14 cellular contexts compared by ENCODE assay signal in genomic region chr16:84581161-84581560, GRCh38.
"Had no signal": no experiment of that assay in that cellular context is flagged by ENCODE, and none has a peak within 500 bp of the region (broad histone marks: within the 10 kb centered on the region; RNA-seq: fewer than 3 reads in every experiment).

No MANE protein-coding gene starts in this region.

- H3K4me3 Mint-ChIP-seq: activated CD4-positive, alpha-beta memory T cell treated with anti-CD3 and anti-CD28 coated beads, Interleukin-2, amount 10 ng/mL, durations not matched to agents 7 days and 5 days had no signal

- ATAC-seq: activated naive CD4-positive, alpha-beta T cell treated with anti-CD3 and anti-CD28 coated beads, Interleukin-2, amount 50 U/mL, for 72 hours; esophagus mucosa; upper lobe of right lung had no signal

- H3K4me3 ChIP-seq: right atrium auricular region, SK-N-MC, smooth muscle cell, upper lobe of right lung had no signal

- H3K9me3 ChIP-seq: right atrium auricular region, upper lobe of right lung had no signal

- H3K27ac Mint-ChIP-seq: activated CD4-positive, alpha-beta memory T cell treated with anti-CD3 and anti-CD28 coated beads, Interleukin-2, amount 10 ng/mL, durations not matched to agents 7 days and 5 days had no signal

- H3K4me1 ChIP-seq: right atrium auricular region, upper lobe of right lung had no signal

- H3K9me3 Mint-ChIP-seq: activated CD4-positive, alpha-beta memory T cell treated with anti-CD3 and anti-CD28 coated beads, Interleukin-2, amount 10 ng/mL, durations not matched to agents 7 days and 5 days; activated naive CD4-positive, alpha-beta T cell treated with anti-CD3 and anti-CD28 coated beads, Interleukin-2, amount 50 U/mL, for 72 hours had no signal

- DNase-seq: activated CD4-positive, alpha-beta memory T cell treated with anti-CD3 and anti-CD28 coated beads, Interleukin-2, amount 10 ng/mL, durations not matched to agents 7 days and 5 days; activated CD4-positive, alpha-beta T cell treated with anti-CD3 and anti-CD28 coated beads for 1 hour; activated effector memory CD4-positive, alpha-beta T cell treated with anti-CD3 and anti-CD28 coated beads, Interleukin-2, amount 50 U/mL, for 16 hours; anterior cingulate cortex; hypothalamus; kidney glomerular epithelial cell; midbrain; stimulated activated naive CD4-positive, alpha-beta T cell; upper lobe of right lung had no signal

- H3K27ac ChIP-seq: right atrium auricular region, SK-N-MC, upper lobe of right lung had no signal

- H3K27me3 ChIP-seq: right atrium auricular region, upper lobe of right lung had no signal

- H3K27me3 Mint-ChIP-seq: activated CD4-positive, alpha-beta memory T cell treated with anti-CD3 and anti-CD28 coated beads, Interleukin-2, amount 10 ng/mL, durations not matched to agents 7 days and 5 days had no signal

- H3K36me3 ChIP-seq: right atrium auricular region had no signal
